Comparison of ENCODE assay signal across 28 cellular contexts in the genomic region with DNA sequence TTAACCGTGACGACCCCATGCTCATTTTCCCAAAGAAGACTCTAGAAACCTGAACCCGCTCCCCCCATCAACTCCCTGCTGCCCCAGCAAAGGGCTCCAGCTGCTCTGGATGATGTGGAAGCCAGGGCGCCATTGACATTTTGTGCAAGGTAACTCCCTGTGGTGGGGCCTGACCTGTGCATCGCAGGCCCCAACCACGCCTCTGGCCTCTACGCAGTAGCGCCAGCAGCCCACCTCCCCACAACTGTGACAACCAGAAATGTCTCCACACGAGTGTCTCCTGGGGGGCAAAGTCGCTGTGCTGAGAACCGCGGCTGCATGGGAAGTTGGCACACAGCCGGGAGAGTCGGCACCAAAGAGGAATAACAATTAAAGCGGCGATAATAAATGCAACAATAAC.
"Had no signal": no experiment of that assay in that cellular context is flagged by ENCODE, and none has a peak within 500 bp of the region (broad histone marks: within the 10 kb centered on the region; RNA-seq: fewer than 3 reads in every experiment).

No MANE protein-coding gene starts in this region.

- H3K4me1 ChIP-seq: parathyroid adenoma, psoas muscle, right lobe of liver, thyroid gland, upper lobe of right lung had no signal

- H3K36me3 ChIP-seq: ovary, right lobe of liver, sigmoid colon, thoracic aorta, thyroid gland, tibial nerve, upper lobe of right lung, uterus had no signal

- H3K27me3 ChIP-seq: ovary, right lobe of liver, thyroid gland had no signal

- ATAC-seq: naive thymus-derived CD8-positive, alpha-beta T cell; natural killer cell treated with Interleukin-12 subunit alpha and Interleukin-12 subunit beta and Interleukin-15 and Interleukin-18, amount 100 ng/mL, for 72 hours; psoas muscle; right cardiac atrium; right lobe of liver; stimulated activated memory B cell treated with anti-CD40 and anti-IgM and Interleukin-4, amounts not matched to agents 10 μg/mL and 1 μg/mL and 100 μg/mL, for 72 hours; stimulated activated naive CD8-positive, alpha-beta T cell treated with anti-CD3 and anti-CD28 coated beads, Interleukin-15, amount 100 ng/mL, for 72 hours; stimulated activated naive CD8-positive, alpha-beta T cell treated with anti-CD3 and anti-CD28 coated beads, Interleukin-15, Interleukin-2, amounts not matched to agents 100 U/mL and 50 U/mL, for 24 hours; upper lobe of right lung had no signal

- H3K27ac ChIP-seq: ovary, parathyroid adenoma, psoas muscle, right lobe of liver, sigmoid colon, thoracic aorta, thyroid gland, tibial nerve, upper lobe of right lung, uterus had no signal

- H3K36me3 Mint-ChIP-seq: stimulated activated memory B cell treated with anti-CD40 and anti-IgM and Interleukin-4, amounts not matched to agents 10 μg/mL and 1 μg/mL and 100 μg/mL, for 72 hours had no signal

- H3K4me3 Mint-ChIP-seq: naive B cell; naive thymus-derived CD8-positive, alpha-beta T cell; natural killer cell treated with Interleukin-12 subunit alpha and Interleukin-12 subunit beta and Interleukin-15 and Interleukin-18, amount 100 ng/mL, for 72 hours; nephron progenitor cell; neural crest cell; stimulated activated memory B cell treated with anti-CD40 and anti-IgM and Interleukin-4, amounts not matched to agents 10 μg/mL and 1 μg/mL and 100 μg/mL, for 72 hours; stimulated activated naive CD8-positive, alpha-beta T cell treated with anti-CD3 and anti-CD28 coated beads, Interleukin-15, amount 100 ng/mL, for 72 hours had no signal

- H3K9me3 Mint-ChIP-seq: natural killer cell treated with Interleukin-12 subunit alpha and Interleukin-12 subunit beta and Interleukin-15 and Interleukin-18, amount 100 ng/mL, for 72 hours; neural crest cell had no signal

- H3K4me1 Mint-ChIP-seq: naive B cell; naive thymus-derived CD8-positive, alpha-beta T cell; neural crest cell; stimulated activated memory B cell treated with anti-CD40 and anti-IgM and Interleukin-4, amounts not matched to agents 10 μg/mL and 1 μg/mL and 100 μg/mL, for 72 hours; stimulated activated naive CD8-positive, alpha-beta T cell treated with anti-CD3 and anti-CD28 coated beads, Interleukin-15, amount 100 ng/mL, for 72 hours had no signal

- H3K4me3 ChIP-seq: ovary, psoas muscle, right lobe of liver, sigmoid colon, thoracic aorta, thyroid gland, tibial nerve, upper lobe of right lung, uterus had no signal

- H3K27ac Mint-ChIP-seq: naive B cell; natural killer cell treated with Interleukin-12 subunit alpha and Interleukin-12 subunit beta and Interleukin-15 and Interleukin-18, amount 100 ng/mL, for 72 hours; nephron progenitor cell; progenitor cell of endocrine pancreas; stimulated activated memory B cell treated with anti-CD40 and anti-IgM and Interleukin-4, amounts not matched to agents 10 μg/mL and 1 μg/mL and 100 μg/mL, for 72 hours; stimulated activated naive CD8-positive, alpha-beta T cell treated with anti-CD3 and anti-CD28 coated beads, Interleukin-15, amount 100 ng/mL, for 72 hours had no signal

- DNase-seq: naive B cell; naive thymus-derived CD8-positive, alpha-beta T cell; nephron progenitor cell; occipital lobe; ovary; right cardiac atrium; right lobe of liver; sigmoid colon; small intestine; stimulated activated CD4-positive, alpha-beta T cell treated with anti-CD3 and anti-CD28 coated beads, Interleukin-1b, Interleukin-23, amount 100 ng/mL, for 48 hours; stimulated activated CD4-positive, alpha-beta T cell treated with anti-CD3 and anti-CD28 coated beads, Interleukin-4, amount 100 ng/mL, for 1 hour; stimulated activated CD4-positive, alpha-beta T cell treated with anti-CD3 and anti-CD28 coated beads, Interleukin-4, amount 100 ng/mL, for 4 hours; stimulated activated CD8-positive, alpha-beta memory T cell treated with anti-CD3 and anti-CD28 coated beads, Interleukin-4, amount 100 ng/mL, for 48 hours; stimulated activated naive CD4-positive, alpha-beta T cell; stimulated activated naive CD8-positive, alpha-beta T cell treated with anti-CD3 and anti-CD28 coated beads, Interleukin-15, amount 100 ng/mL, for 72 hours; stimulated activated naive CD8-positive, alpha-beta T cell treated with anti-CD3 and anti-CD28 coated beads, Interleukin-15, Interleukin-2, amounts not matched to agents 100 U/mL and 50 U/mL, for 24 hours; thyroid gland; trophoblast cell; upper lobe of right lung; uterus had no signal

- H3K27me3 Mint-ChIP-seq: naive thymus-derived CD8-positive, alpha-beta T cell; natural killer cell treated with Interleukin-12 subunit alpha and Interleukin-12 subunit beta and Interleukin-15 and Interleukin-18, amount 100 ng/mL, for 72 hours; stimulated activated memory B cell treated with anti-CD40 and anti-IgM and Interleukin-4, amounts not matched to agents 10 μg/mL and 1 μg/mL and 100 μg/mL, for 72 hours; stimulated activated naive CD8-positive, alpha-beta T cell treated with anti-CD3 and anti-CD28 coated beads, Interleukin-15, amount 100 ng/mL, for 72 hours had no signal

- H3K9me3 ChIP-seq: ovary, thyroid gland had no signal
